Comparison of ENCODE assay signal across 2 cellular contexts in genomic region chr3:81749285-81749684, GRCh38.
TF ChIP-seq lines count a peak whose summit lies in the region.

No MANE protein-coding gene starts in this region.

TF ChIP-seq in IMR-90, 13 proteins besides CTCF, POLR2A, EP300 and RAD21:
- TF ChIP-seq ELK1 (IDR thresholded peaks at IDR 0.05; ENCODE audit: borderline replicate concordance, low read depth, low read length) (no peak), MXI1 (IDR thresholded peaks at IDR 0.05; ENCODE audit: borderline replicate concordance, low read depth, low read length) (no peak), RCOR1 (IDR thresholded peaks at IDR 0.05; ENCODE audit: insufficient replicate concordance, low read length) (no peak), NFE2L2 (IDR thresholded peaks at IDR 0.05; ENCODE audit: low read depth, low read length) (no peak), USF2 (IDR thresholded peaks at IDR 0.05; ENCODE audit: low read depth, low read length) (no peak), CHD1 (IDR thresholded peaks at IDR 0.05; ENCODE audit: low read depth, low read length) (no peak), CEBPB (IDR thresholded peaks at IDR 0.05; ENCODE audit: low read depth, low read length) (no peak), RFX5 (IDR thresholded peaks at IDR 0.05; ENCODE audit: low read depth, low read length) (no peak)

TF ChIP-seq in H1, 55 proteins besides CTCF, POLR2A, EP300 and RAD21:
- no peak for TF ChIP-seq NANOG (IDR thresholded peaks at IDR 0.05; ENCODE audit: insufficient read depth, low read depth, low read length, poor library complexity, severe bottlenecking)
- no peak for TF ChIP-seq RXRA (IDR thresholded peaks at IDR 0.05; ENCODE audit: insufficient read depth, low read depth, low read length)
- 0 out of 2 replicates have a peak, but pooled peaks have one; percentile 53 for TF ChIP-seq TEAD4 (IDR thresholded peaks at IDR 0.05; ENCODE audit: low read depth, low read length)
- TF ChIP-seq JUN (IDR thresholded peaks at IDR 0.05; ENCODE audit: low read depth, low read length), result peak; percentile 73; the same call in 1 of the 2 replicates
- no peak for TF ChIP-seq SRF (IDR thresholded peaks at IDR 0.05; ENCODE audit: low read depth, low read length)
- TF ChIP-seq ZNF274 (IDR thresholded peaks at IDR 0.05; ENCODE audit: borderline replicate concordance, extremely low read depth, low read length), result no peak
- TF ChIP-seq CBX5 (IDR thresholded peaks at IDR 0.05; ENCODE audit: low read depth, low read length), result no peak
- no peak for TF ChIP-seq SAP30 (IDR thresholded peaks at IDR 0.05; ENCODE audit: insufficient read depth, insufficient replicate concordance, low read length)
- no peak for TF ChIP-seq TCF12 (IDR thresholded peaks at IDR 0.05; ENCODE audit: low read depth, low read length)
- no peak for TF ChIP-seq SP2 (IDR thresholded peaks at IDR 0.05; ENCODE audit: low read length)
- TF ChIP-seq CEBPB (IDR thresholded peaks at IDR 0.05; ENCODE audit: low read depth, low read length), result no peak
- no peak for TF ChIP-seq CBX8 (IDR thresholded peaks at IDR 0.05; ENCODE audit: borderline replicate concordance, low read depth, low read length)
- TF ChIP-seq PHF8 (conservative IDR thresholded peaks at IDR 0.05; ENCODE audit: low read depth, low read length), result no peak
- TF ChIP-seq JUND (IDR thresholded peaks at IDR 0.05; ENCODE audit: low read length), result peak; percentile 71
